In genomic region chr11:86805873-86806310, GRCh38 we compare ENCODE assay signal across 8 cellular contexts. TPM values are rescaled to one million over a fixed set of nuclear protein-coding genes. Genes with fewer than 3 reads are reported as not detected.
DNase-seq lines count a peak whose midpoint lies in the region; ATAC-seq and TF ChIP-seq lines count a peak whose summit lies in the region.

No MANE protein-coding gene starts in this region.

- DNase-seq in GM10248 (ENCODE audit: extremely low spot score) (peak; percentile 23), MG63 (peak; percentile 28), left cardiac atrium (peak; percentile 26), midbrain (lab: John Stamatoyannopoulos, UW) (no peak), A673 (ENCODE audit: low spot score) (no peak), dedifferentiated amniotic fluid mesenchymal stem cell (ENCODE audit: extremely low spot score) (no peak), NCI-H345 treated with DMSO at 0.1 percent for 48 hours (lab: John Stamatoyannopoulos, UW; ENCODE audit: unreplicated experiment) (no peak)

- POLR2A ChIA-PET in GM10248 (lab: Yijun Ruan, JAX) (no interaction called here), A673 (lab: Charles Lee; ENCODE audit: low non-redundant PET) (interaction anchor here (0.7 kb wide), 1 partner anchor 240 kb away, joined by 3 read pairs; no protein-coding TSS in a partner anchor)

- H3K4me3 ChIP-seq in MG63: no peak overlapping the region
- H3K4me3 ChIP-seq in A673 (ENCODE audit: low read depth, low read length, poor library complexity, severe bottlenecking): no peak overlapping the region

- H3K9me3 ChIP-seq in MG63 (no peaks in the 10 kb centered on the region), A673 (ENCODE audit: low read depth, low read length, poor library complexity, severe bottlenecking) (no peaks in the 10 kb centered on the region)

- peak; percentile 83 for ATAC-seq in GM21526 (IDR thresholded peaks at IDR 0.05; ENCODE audit: low FRiP score, unreplicated experiment)
- ATAC-seq in left cardiac atrium: peak in 1 of 2 donors; percentile 63

- CTCF ChIA-PET in GM10248 (lab: Yijun Ruan, JAX) (interaction anchor here (1.1 to 4.7 kb wide), 5 partner anchors 11 to 442 kb away, joined by 3 to 16 read pairs (median 3); no protein-coding TSS in a partner anchor), A673 (lab: Charles Lee) (no interaction called here)

- BruUV-seq in A673 (replicated peaks; lab: Mats Ljungman, UMichigan): no TSS peak

- peaks cover 19% of the 10 kb centered on the region for H3K4me1 ChIP-seq in A673 (ENCODE audit: insufficient read depth, low read length, poor library complexity, severe bottlenecking)

- no peak overlapping the region for H3K27ac ChIP-seq in A673 (ENCODE audit: low read depth, low read length, poor library complexity, severe bottlenecking)

- TF ChIP-seq CTCF in GM10248 (IDR thresholded peaks at IDR 0.05; ENCODE audit: control extremely low read depth, extremely low read depth, low read depth, missing control alignments) (no peak), A673 (conservative IDR thresholded peaks at IDR 0.05; ENCODE audit: low read depth, low read length) (no peak)

- H3K27me3 ChIP-seq in MG63: no peaks in the 10 kb centered on the region
- H3K27me3 ChIP-seq in A673 (replicated peaks; ENCODE audit: insufficient read depth, low read depth, low read length, poor library complexity): no peaks in the 10 kb centered on the region

- no peaks in the 10 kb centered on the region for H3K36me3 ChIP-seq in MG63
- H3K36me3 ChIP-seq in A673 (ENCODE audit: insufficient read depth, low read length, poor library complexity, severe bottlenecking): no peaks in the 10 kb centered on the region

- intact Hi-C loops in left cardiac atrium (cut with DNase I): no loop called here
- intact Hi-C loops in A673 (cut with micrococcal nuclease; ENCODE audit: unreplicated experiment): no loop called here

RNA-seq across cellular contexts. Expression of gene PRSS23, which starts 5.5 kb away (rescaled TPM):
- total RNA-seq in MG63 (2014; rRNA removed; shearing (Covaris generic); ENCODE audit: low replicate concordance): 19.9 and 37.4 TPM in 2 replicates
- 10 to 100 TPM; 12.9 to 63.4 TPM for total RNA-seq in left cardiac atrium
- total RNA-seq in A673 (2021): 9.4 and 12.1 TPM in 2 replicates

Comparison
In these comparisons a context has a peak if more than half of its experiments do, and no peak if none do; other contexts are left out.
1. DNase-seq: peak in GM10248 (single experiment), MG63 (single experiment) and left cardiac atrium (single experiment); none in midbrain (single experiment), A673 (single experiment), dedifferentiated amniotic fluid mesenchymal stem cell (single experiment) and NCI-H345 treated with DMSO at 0.1 percent for 48 hours (single experiment).